23 cellular contexts compared by ENCODE assay signal in genomic region chr10:68625316-68625921, GRCh38.
A peak's percentile ranks its signal among the peaks of the same experiment; 100 is the strongest.
DNase-seq lines count a peak whose midpoint lies in the region; ATAC-seq and TF ChIP-seq lines count a peak whose summit lies in the region.
"Had no signal": no experiment of that assay in that cellular context is flagged by ENCODE, and none has a peak within 500 bp of the region (broad histone marks: within the 10 kb centered on the region; RNA-seq: fewer than 3 reads in every experiment).

No MANE protein-coding gene starts in this region.

- no peak for ATAC-seq in CD8-positive, alpha-beta T cell
- no peak for ATAC-seq in activated T-helper 17 cell treated with anti-CD3 and anti-CD28 coated beads, Interleukin-2, amount 50 U/mL, for 72 hours (replicated peaks)
- ATAC-seq: PC-3 had no signal

- H3K4me1 ChIP-seq in CD8-positive, alpha-beta T cell (ENCODE audit: insufficient read depth, low read length) = peaks cover 25% of the 10 kb centered on the region
- peaks cover 3% of the 10 kb centered on the region for H3K4me1 ChIP-seq in neural progenitor cell
- H3K4me1 ChIP-seq: breast epithelium, esophagus squamous epithelium, SJSA1 had no signal

- no peak overlapping the region for H3K4me3 ChIP-seq in CD8-positive, alpha-beta T cell (ENCODE audit: low read depth, low read length)
- no peak overlapping the region for H3K4me3 ChIP-seq in neural progenitor cell
- H3K4me3 ChIP-seq: breast epithelium, esophagus squamous epithelium, lung, SJSA1 had no signal

- no peak overlapping the region for H2AFZ ChIP-seq in neural progenitor cell (replicated peaks)

- in situ Hi-C loops in GM13977 (cut with MboI; ENCODE audit: low pct_unique_long_range_greater_than_20kb, low sequenced_read_pairs, unreplicated experiment) = no loop called here

- no peaks in the 10 kb centered on the region for H3K9me3 Mint-ChIP-seq in CD8-positive, alpha-beta T cell
- no peaks in the 10 kb centered on the region for H3K9me3 Mint-ChIP-seq in activated T-helper 17 cell treated with anti-CD3 and anti-CD28 coated beads, Interleukin-2, amount 50 U/mL, for 72 hours
- H3K9me3 Mint-ChIP-seq in neural progenitor cell = no peaks in the 10 kb centered on the region
- H3K9me3 Mint-ChIP-seq: immature natural killer cell; nephron; stimulated activated naive CD8-positive, alpha-beta T cell treated with anti-CD3 and anti-CD28 coated beads, Interleukin-15, Interleukin-2, amounts not matched to agents 100 ng/mL and 50 ng/mL, for 24 hours; type B pancreatic cell had no signal

- H3K27me3 ChIP-seq in CD8-positive, alpha-beta T cell (ENCODE audit: insufficient read depth, low read length) = no peaks in the 10 kb centered on the region
- H3K27me3 ChIP-seq in neural progenitor cell = no peaks in the 10 kb centered on the region
- H3K27me3 ChIP-seq: breast epithelium, esophagus squamous epithelium, SJSA1 had no signal

- no peaks in the 10 kb centered on the region for H3K36me3 ChIP-seq in CD8-positive, alpha-beta T cell (ENCODE audit: insufficient read depth, low read length)
- no peaks in the 10 kb centered on the region for H3K36me3 ChIP-seq in neural progenitor cell
- H3K36me3 ChIP-seq: breast epithelium, esophagus squamous epithelium had no signal

- no peak for TF ChIP-seq CTCF in CD8-positive, alpha-beta T cell (IDR thresholded peaks at IDR 0.05)
- no peak for TF ChIP-seq CTCF in GM13977 (IDR thresholded peaks at IDR 0.05; ENCODE audit: extremely low read depth, insufficient read depth, missing control alignments)
- TF ChIP-seq CTCF in neural progenitor cell (IDR thresholded peaks at IDR 0.05) = no peak

- peaks cover 79% of the 10 kb centered on the region for H3K79me2 ChIP-seq in neural progenitor cell (ENCODE audit: low read depth)

- no peaks in the 10 kb centered on the region for H3F3A ChIP-seq in neural progenitor cell (ENCODE audit: low read depth)

- POLR2A ChIA-PET in CD8-positive, alpha-beta T cell (lab: Charles Lee) = no interaction called here

- peak overlapping the region; percentile 60 for H3K27ac Mint-ChIP-seq in CD8-positive, alpha-beta T cell
- peak overlapping the region; percentile 73 for H3K27ac Mint-ChIP-seq in activated T-helper 17 cell treated with anti-CD3 and anti-CD28 coated beads, Interleukin-2, amount 50 U/mL, for 72 hours
- H3K27ac Mint-ChIP-seq in neural progenitor cell = no peak overlapping the region
- H3K27ac Mint-ChIP-seq: CD14-positive monocyte; stimulated activated naive CD8-positive, alpha-beta T cell treated with anti-CD3 and anti-CD28 coated beads, Interleukin-15, Interleukin-2, amounts not matched to agents 100 ng/mL and 50 ng/mL, for 24 hours; type B pancreatic cell had no signal

- no peaks in the 10 kb centered on the region for H3K27me3 Mint-ChIP-seq in CD8-positive, alpha-beta T cell (ENCODE audit: low read depth)
- no peaks in the 10 kb centered on the region for H3K27me3 Mint-ChIP-seq in activated T-helper 17 cell treated with anti-CD3 and anti-CD28 coated beads, Interleukin-2, amount 50 U/mL, for 72 hours
- H3K27me3 Mint-ChIP-seq in neural progenitor cell (ENCODE audit: insufficient read depth, low read depth) = peaks cover 2% of the 10 kb centered on the region
- H3K27me3 Mint-ChIP-seq: stimulated activated naive CD8-positive, alpha-beta T cell treated with anti-CD3 and anti-CD28 coated beads, Interleukin-15, Interleukin-2, amounts not matched to agents 100 ng/mL and 50 ng/mL, for 24 hours; type B pancreatic cell had no signal

- H3K4me2 ChIP-seq in neural progenitor cell = no peak overlapping the region

- peaks cover 23% of the 10 kb centered on the region for H4K20me1 ChIP-seq in neural progenitor cell (ENCODE audit: low read depth)

- peaks cover 33% of the 10 kb centered on the region for H3K4me1 Mint-ChIP-seq in CD8-positive, alpha-beta T cell (ENCODE audit: low read depth)
- peaks cover 15% of the 10 kb centered on the region for H3K4me1 Mint-ChIP-seq in activated T-helper 17 cell treated with anti-CD3 and anti-CD28 coated beads, Interleukin-2, amount 50 U/mL, for 72 hours
- peaks cover 11% of the 10 kb centered on the region for H3K4me1 Mint-ChIP-seq in neural progenitor cell

- no peak overlapping the region for H3K9ac ChIP-seq in neural progenitor cell

- no peaks in the 10 kb centered on the region for H3K36me3 Mint-ChIP-seq in CD8-positive, alpha-beta T cell
- no peaks in the 10 kb centered on the region for H3K36me3 Mint-ChIP-seq in activated T-helper 17 cell treated with anti-CD3 and anti-CD28 coated beads, Interleukin-2, amount 50 U/mL, for 72 hours (ENCODE audit: low read depth)
- peaks cover 23% of the 10 kb centered on the region for H3K36me3 Mint-ChIP-seq in neural progenitor cell
- H3K36me3 Mint-ChIP-seq: CD14-positive monocyte had no signal

- CTCF ChIA-PET in CD8-positive, alpha-beta T cell (lab: Charles Lee) = no interaction called here

- no peak for DNase-seq in CD8-positive, alpha-beta T cell
- DNase-seq in GM13977 (ENCODE audit: low spot score) (peak; percentile 21), neural progenitor cell (ENCODE audit: low spot score) (no peak), NCI-H2107 treated with DMSO at 0.1 percent for 48 hours (lab: John Stamatoyannopoulos, UW; ENCODE audit: unreplicated experiment) (no peak), hippocampal formation (lab: John Stamatoyannopoulos, UW) (no peak), COLO668 (lab: John Stamatoyannopoulos, UW; ENCODE audit: unreplicated experiment) (no peak)
- DNase-seq: activated CD4-positive, CD25-positive, alpha-beta regulatory T cell treated with anti-CD3 and anti-CD28 coated beads, Interleukin-2, amount 50 U/mL, for 72 hours; activated naive CD4-positive, alpha-beta T cell treated with anti-CD3 and anti-CD28 coated beads, Interleukin-2, amount 50 U/mL, for 16 hours; DMS79; esophagus squamous epithelium; immature natural killer cell; NCI-H2081; NCI-H526; PC-3; T-helper 9 cell had no signal

- intact Hi-C loops in CD8-positive, alpha-beta T cell (cut with DNase I, micrococcal nuclease) = no loop called here

- no peaks in the 10 kb centered on the region for H3K9me3 ChIP-seq in CD8-positive, alpha-beta T cell (ENCODE audit: low read length)
- H3K9me3 ChIP-seq in neural progenitor cell (ENCODE audit: low read depth) = no peaks in the 10 kb centered on the region
- H3K9me3 ChIP-seq: breast epithelium, esophagus squamous epithelium, SJSA1 had no signal

- no peak overlapping the region for H3K27ac ChIP-seq in CD8-positive, alpha-beta T cell (ENCODE audit: low read depth, low read length)
- peak overlapping the region; percentile 75 for H3K27ac ChIP-seq in neural progenitor cell
- H3K27ac ChIP-seq: breast epithelium, esophagus squamous epithelium, SJSA1 had no signal

- peak overlapping the region; percentile 44 for H3K4me3 Mint-ChIP-seq in CD8-positive, alpha-beta T cell
- H3K4me3 Mint-ChIP-seq in activated T-helper 17 cell treated with anti-CD3 and anti-CD28 coated beads, Interleukin-2, amount 50 U/mL, for 72 hours = peak overlapping the region; percentile 21
- H3K4me3 Mint-ChIP-seq in neural progenitor cell = no peak overlapping the region
- H3K4me3 Mint-ChIP-seq: CD14-positive monocyte; nephron; stimulated activated naive CD8-positive, alpha-beta T cell treated with anti-CD3 and anti-CD28 coated beads, Interleukin-15, Interleukin-2, amounts not matched to agents 100 ng/mL and 50 ng/mL, for 24 hours; type B pancreatic cell had no signal
